1 cellular context compared by ENCODE assay signal in the genomic region with DNA sequence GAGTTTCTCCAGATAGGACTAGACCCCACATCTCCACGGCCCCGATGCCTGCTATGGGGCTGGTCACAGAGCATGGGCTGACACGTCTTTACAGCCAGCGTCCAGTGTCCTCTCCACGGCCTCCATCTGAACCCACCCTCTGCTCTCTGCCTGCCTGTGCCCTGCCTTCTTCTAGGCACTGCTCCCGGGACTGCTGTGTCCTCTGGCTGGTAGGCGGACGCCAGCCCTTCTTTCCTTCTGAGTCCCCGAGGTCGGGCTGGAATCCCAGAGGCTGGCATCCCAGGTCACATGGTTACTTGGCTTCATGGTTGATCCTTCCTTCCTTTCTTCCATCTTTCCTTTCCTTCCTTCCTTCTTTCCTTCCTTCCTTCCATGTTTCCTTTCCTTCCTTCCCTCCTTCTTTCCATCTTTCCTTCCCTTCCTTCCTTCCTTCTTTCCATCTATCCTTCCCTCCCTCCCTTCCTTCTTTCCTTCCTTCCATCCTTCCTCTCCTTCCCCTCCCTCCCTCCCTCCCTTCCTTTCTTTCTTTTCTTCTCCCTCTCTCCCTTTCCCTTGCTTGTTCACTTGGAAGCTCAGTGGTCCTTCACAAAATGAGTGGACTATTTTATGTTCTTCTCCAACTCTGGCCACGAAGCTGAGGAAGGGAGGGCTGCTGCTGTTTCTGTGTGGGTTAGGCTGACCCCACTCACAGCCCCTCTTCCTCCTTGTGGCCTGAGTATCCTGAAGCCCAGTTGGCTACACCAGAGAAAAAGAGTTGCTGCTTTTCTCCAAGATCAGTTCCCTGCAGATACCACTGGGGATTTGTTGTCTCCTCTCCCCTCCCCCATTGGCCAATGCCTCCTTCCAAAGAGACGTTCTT.
TF ChIP-seq lines count a peak whose summit lies in the region.

No MANE protein-coding gene starts in this region.

TF ChIP-seq in HEK293, 187 proteins besides CTCF, POLR2A, EP300 and RAD21 (continued from another document):
- TF ChIP-seq ZSCAN30 (tag by site-specific recombination; IDR thresholded peaks at IDR 0.05): no peak
- TF ChIP-seq ZNF624 (tag by site-specific recombination; IDR thresholded peaks at IDR 0.05): no peak
- TF ChIP-seq PRDM10 (tag by site-specific recombination; IDR thresholded peaks at IDR 0.05): no peak
- no peak for TF ChIP-seq ZNF449 (tag by site-specific recombination; IDR thresholded peaks at IDR 0.05)
- no peak for TF ChIP-seq INSM2 (tag by site-specific recombination; IDR thresholded peaks at IDR 0.05)
- no peak for TF ChIP-seq ZNF558 (tag by site-specific recombination; IDR thresholded peaks at IDR 0.05)
